Comparison of ENCODE assay signal across 8 cellular contexts in genomic region chr17:2222901-2223616, GRCh38.
A peak's percentile ranks its signal among the peaks of the same experiment; 100 is the strongest.
DNase-seq lines count a peak whose midpoint lies in the region; ATAC-seq and TF ChIP-seq lines count a peak whose summit lies in the region.

No MANE protein-coding gene starts in this region.

- no peak for TF ChIP-seq CTCF in omental fat pad (IDR thresholded peaks at IDR 0.05)

- ATAC-seq in GM18870 (IDR thresholded peaks at IDR 0.05; ENCODE audit: unreplicated experiment), result peak; percentile 63
- peak; percentile 93 for ATAC-seq in omental fat pad (ENCODE audit: low FRiP score)

- peak; percentile 16 to 27 for DNase-seq in activated CD4-positive, alpha-beta T cell treated with anti-CD3 and anti-CD28 coated beads for 24 hours (ENCODE audit: low read depth in 2 of 2)
- peak; percentile 2 for DNase-seq in effector CD8-positive, alpha-beta T cell (lab: John Stamatoyannopoulos, UW)
- DNase-seq in omental fat pad (ENCODE audit: low spot score) (no peak), NCI-H2196 treated with DMSO at 0.1 percent for 48 hours (lab: John Stamatoyannopoulos, UW; ENCODE audit: unreplicated experiment) (no peak), superior temporal gyrus (ENCODE audit: extremely low spot score) (no peak), medulla oblongata (ENCODE audit: extremely low spot score) (no peak), NCI-H524 treated with DMSO at 0.1 percent for 48 hours (lab: John Stamatoyannopoulos, UW) (no peak)

Comparison
In these comparisons a context has a peak if more than half of its experiments do, and no peak if none do; other contexts are left out.
1. DNase-seq: peak in activated CD4-positive, alpha-beta T cell treated with anti-CD3 and anti-CD28 coated beads for 24 hours (2 of 2) and effector CD8-positive, alpha-beta T cell (single experiment); none in omental fat pad (single experiment), NCI-H2196 treated with DMSO at 0.1 percent for 48 hours (single experiment), superior temporal gyrus (single experiment), medulla oblongata (single experiment) and NCI-H524 treated with DMSO at 0.1 percent for 48 hours (single experiment).